18 cellular contexts compared by ENCODE assay signal in the genomic region with DNA sequence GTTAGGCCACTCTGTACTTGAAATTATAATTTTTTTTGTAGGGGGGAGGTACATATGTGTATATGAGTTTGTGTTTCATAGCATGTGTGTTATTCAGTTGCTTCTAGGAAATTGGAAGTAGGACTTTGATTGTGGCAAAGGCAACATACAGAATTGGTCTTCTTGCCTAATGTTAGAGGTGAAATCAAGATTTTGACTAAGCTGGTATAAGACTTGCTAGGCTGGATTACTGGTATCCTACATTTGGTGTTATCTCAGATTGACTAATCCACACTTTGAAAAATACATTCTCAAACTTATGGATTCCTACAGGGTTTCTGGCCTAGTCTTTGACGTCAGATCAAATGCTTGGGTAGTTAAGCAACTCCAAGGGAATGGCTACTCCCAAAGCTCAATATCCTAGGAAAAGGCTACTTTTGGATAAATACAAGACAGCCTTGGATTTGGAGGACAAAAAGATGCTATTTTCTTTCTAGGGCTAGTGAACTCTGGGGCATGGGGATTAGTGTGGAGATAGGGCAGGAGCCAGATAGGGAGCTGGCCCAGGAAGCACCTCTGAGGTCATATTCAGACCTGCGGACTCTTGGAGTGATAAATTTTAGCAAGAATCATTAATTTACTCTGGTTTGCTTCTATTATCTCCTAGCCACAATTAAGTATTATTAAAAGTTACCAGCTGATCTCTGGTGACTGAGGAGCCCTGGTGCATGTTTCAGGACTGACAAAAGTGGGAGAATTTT.
DNase-seq lines count a peak whose midpoint lies in the region; ATAC-seq and TF ChIP-seq lines count a peak whose summit lies in the region.
"Had no signal": no experiment of that assay in that cellular context is flagged by ENCODE, and none has a peak within 500 bp of the region (broad histone marks: within the 10 kb centered on the region; RNA-seq: fewer than 3 reads in every experiment).

No MANE protein-coding gene starts in this region.

- no peaks in the 10 kb centered on the region for H3K36me3 Mint-ChIP-seq in activated T-cell treated with anti-CD3 and anti-CD28 coated beads, Interleukin-2, amount 50 U/mL, for 24 hours (ENCODE audit: low read depth)
- H3K36me3 Mint-ChIP-seq in stimulated activated naive B cell treated with anti-CD40 and anti-IgM and Interleukin-4, amounts not matched to agents 10 μg/mL and 1 μg/mL and 100 μg/mL, for 72 hours: no peaks in the 10 kb centered on the region

- no peak for TF ChIP-seq CTCF in psoas muscle (IDR thresholded peaks at IDR 0.05)

- no peaks in the 10 kb centered on the region for H3K9me3 ChIP-seq in psoas muscle
- H3K9me3 ChIP-seq: sigmoid colon had no signal

- no peaks in the 10 kb centered on the region for H3K4me1 Mint-ChIP-seq in stimulated activated naive CD8-positive, alpha-beta T cell treated with anti-CD3 and anti-CD28 coated beads, Interleukin-15, amount 100 ng/mL, for 72 hours
- no peaks in the 10 kb centered on the region for H3K4me1 Mint-ChIP-seq in activated T-cell treated with anti-CD3 and anti-CD28 coated beads, Interleukin-2, amount 50 U/mL, for 24 hours (ENCODE audit: low read depth)
- H3K4me1 Mint-ChIP-seq in stimulated activated naive B cell treated with anti-CD40 and anti-IgM and Interleukin-4, amounts not matched to agents 10 μg/mL and 1 μg/mL and 100 μg/mL, for 72 hours: peaks cover 3 to 15% of the 10 kb centered on the region in 2 donors
- H3K4me1 Mint-ChIP-seq: activated T-helper 17 cell treated with anti-CD3 and anti-CD28 coated beads, Interleukin-2, amount 50 U/mL, for 72 hours had no signal

- peak overlapping the region; percentile 46 for H3K27ac ChIP-seq in psoas muscle
- H3K27ac ChIP-seq: cardiac muscle cell had no signal

- intact Hi-C loops in Right ventricle myocardium superior (cut with DNase I) (no loop called here), psoas muscle (cut with DNase I) (no loop called here)

- H3K4me3 ChIP-seq in psoas muscle: no peak overlapping the region
- H3K4me3 ChIP-seq: cardiac muscle cell, sigmoid colon had no signal

- no peaks in the 10 kb centered on the region for H3K27me3 Mint-ChIP-seq in stimulated activated naive CD8-positive, alpha-beta T cell treated with anti-CD3 and anti-CD28 coated beads, Interleukin-15, amount 100 ng/mL, for 72 hours
- H3K27me3 Mint-ChIP-seq in activated T-cell treated with anti-CD3 and anti-CD28 coated beads, Interleukin-2, amount 50 U/mL, for 24 hours: no peaks in the 10 kb centered on the region
- peaks cover 0 to 4% of the 10 kb centered on the region in 2 donors for H3K27me3 Mint-ChIP-seq in stimulated activated naive B cell treated with anti-CD40 and anti-IgM and Interleukin-4, amounts not matched to agents 10 μg/mL and 1 μg/mL and 100 μg/mL, for 72 hours
- H3K27me3 Mint-ChIP-seq: activated T-helper 17 cell treated with anti-CD3 and anti-CD28 coated beads, Interleukin-2, amount 50 U/mL, for 72 hours had no signal

- 45 to 83% (median 69%) methylated on average over 2 of the region's 2 CpGs for WGBS in psoas muscle, 3 donors

- H3K36me3 ChIP-seq in psoas muscle (ENCODE audit: insufficient read depth in 1 of 2, low read depth in 1 of 2): no peaks in the 10 kb centered on the region
- H3K36me3 ChIP-seq: cardiac muscle cell, sigmoid colon had no signal

- peak overlapping the region; percentile 48 to 72 for H3K27ac Mint-ChIP-seq in stimulated activated naive CD8-positive, alpha-beta T cell treated with anti-CD3 and anti-CD28 coated beads, Interleukin-15, amount 100 ng/mL, for 72 hours
- H3K27ac Mint-ChIP-seq in activated T-cell treated with anti-CD3 and anti-CD28 coated beads, Interleukin-2, amount 50 U/mL, for 24 hours: no peak overlapping the region
- no peak overlapping the region for H3K27ac Mint-ChIP-seq in stimulated activated naive B cell treated with anti-CD40 and anti-IgM and Interleukin-4, amounts not matched to agents 10 μg/mL and 1 μg/mL and 100 μg/mL, for 72 hours
- H3K27ac Mint-ChIP-seq: activated T-helper 17 cell treated with anti-CD3 and anti-CD28 coated beads, Interleukin-2, amount 50 U/mL, for 72 hours; CD14-positive monocyte had no signal

- H3K4me1 ChIP-seq in psoas muscle: no peaks in the 10 kb centered on the region
- H3K4me1 ChIP-seq: sigmoid colon had no signal

- H3K27me3 ChIP-seq in psoas muscle (ENCODE audit: insufficient read depth in 3 of 3, low read length in 2 of 3): no peaks in the 10 kb centered on the region
- H3K27me3 ChIP-seq: cardiac muscle cell, sigmoid colon had no signal

- ATAC-seq in stimulated activated naive CD8-positive, alpha-beta T cell treated with anti-CD3 and anti-CD28 coated beads, Interleukin-15, amount 100 ng/mL, for 72 hours: no peak
- ATAC-seq in stimulated activated naive CD8-positive, alpha-beta T cell treated with anti-CD3 and anti-CD28 coated beads, Interleukin-15, Interleukin-2, amounts not matched to agents 100 U/mL and 50 U/mL, for 24 hours: no peak
- peak; percentile 34 for ATAC-seq in Right ventricle myocardium superior (ENCODE audit: poor library complexity)
- ATAC-seq in psoas muscle: no peak
- ATAC-seq in stimulated activated naive B cell treated with anti-CD40 and anti-IgM and Interleukin-4, amounts not matched to agents 10 μg/mL and 1 μg/mL and 100 μg/mL, for 72 hours (replicated peaks): no peak
- ATAC-seq: activated T-helper 17 cell treated with anti-CD3 and anti-CD28 coated beads, Interleukin-2, amount 50 U/mL, for 72 hours had no signal

- no peak overlapping the region for H3K4me3 Mint-ChIP-seq in stimulated activated naive CD8-positive, alpha-beta T cell treated with anti-CD3 and anti-CD28 coated beads, Interleukin-15, amount 100 ng/mL, for 72 hours
- H3K4me3 Mint-ChIP-seq in activated T-cell treated with anti-CD3 and anti-CD28 coated beads, Interleukin-2, amount 50 U/mL, for 24 hours: no peak overlapping the region
- H3K4me3 Mint-ChIP-seq in stimulated activated naive B cell treated with anti-CD40 and anti-IgM and Interleukin-4, amounts not matched to agents 10 μg/mL and 1 μg/mL and 100 μg/mL, for 72 hours: no peak overlapping the region
- H3K4me3 Mint-ChIP-seq: activated T-helper 17 cell treated with anti-CD3 and anti-CD28 coated beads, Interleukin-2, amount 50 U/mL, for 72 hours had no signal

- H3K9me3 Mint-ChIP-seq in stimulated activated naive CD8-positive, alpha-beta T cell treated with anti-CD3 and anti-CD28 coated beads, Interleukin-15, amount 100 ng/mL, for 72 hours: no peaks in the 10 kb centered on the region
- no peaks in the 10 kb centered on the region for H3K9me3 Mint-ChIP-seq in activated T-cell treated with anti-CD3 and anti-CD28 coated beads, Interleukin-2, amount 50 U/mL, for 24 hours
- H3K9me3 Mint-ChIP-seq in stimulated activated naive B cell treated with anti-CD40 and anti-IgM and Interleukin-4, amounts not matched to agents 10 μg/mL and 1 μg/mL and 100 μg/mL, for 72 hours: no peaks in the 10 kb centered on the region
- H3K9me3 Mint-ChIP-seq: activated T-helper 17 cell treated with anti-CD3 and anti-CD28 coated beads, Interleukin-2, amount 50 U/mL, for 72 hours had no signal

- no peak for DNase-seq in stimulated activated naive CD8-positive, alpha-beta T cell treated with anti-CD3 and anti-CD28 coated beads, Interleukin-15, amount 100 ng/mL, for 72 hours
- no peak for DNase-seq in stimulated activated naive CD8-positive, alpha-beta T cell treated with anti-CD3 and anti-CD28 coated beads, Interleukin-15, Interleukin-2, amounts not matched to agents 100 U/mL and 50 U/mL, for 24 hours
- DNase-seq in Right ventricle myocardium superior (no peak), psoas muscle (no peak), SKM-1 (lab: John Stamatoyannopoulos, UW; ENCODE audit: unreplicated experiment) (no peak), NCI-H748 treated with DMSO at 0.1 percent for 48 hours (lab: John Stamatoyannopoulos, UW) (no peak)
- no peak for DNase-seq in activated T-cell treated with anti-CD3 and anti-CD28 coated beads, Interleukin-2, amount 50 U/mL, for 24 hours
- no peak for DNase-seq in stimulated activated naive B cell treated with anti-CD40 and anti-IgM and Interleukin-4, amounts not matched to agents 10 μg/mL and 1 μg/mL and 100 μg/mL, for 72 hours
- DNase-seq: DMS 273 treated with DMSO at 0.1 percent for 48 hours, kidney glomerular epithelial cell, NCI-H510A, occipital lobe, SHP77 treated with DMSO at 0.1 percent for 48 hours, T-helper 1 cell had no signal

Comparison
In these comparisons a context has a peak if more than half of its experiments do, and no peak if none do; other contexts are left out.
1. H3K27ac Mint-ChIP-seq: peak in stimulated activated naive CD8-positive, alpha-beta T cell treated with anti-CD3 and anti-CD28 coated beads, Interleukin-15, amount 100 ng/mL, for 72 hours (2 of 2); none in activated T-cell treated with anti-CD3 and anti-CD28 coated beads, Interleukin-2, amount 50 U/mL, for 24 hours (single experiment) and stimulated activated naive B cell treated with anti-CD40 and anti-IgM and Interleukin-4, amounts not matched to agents 10 μg/mL and 1 μg/mL and 100 μg/mL, for 72 hours (single experiment).